ENCODE assay signal across 8 cellular contexts in the genomic region with DNA sequence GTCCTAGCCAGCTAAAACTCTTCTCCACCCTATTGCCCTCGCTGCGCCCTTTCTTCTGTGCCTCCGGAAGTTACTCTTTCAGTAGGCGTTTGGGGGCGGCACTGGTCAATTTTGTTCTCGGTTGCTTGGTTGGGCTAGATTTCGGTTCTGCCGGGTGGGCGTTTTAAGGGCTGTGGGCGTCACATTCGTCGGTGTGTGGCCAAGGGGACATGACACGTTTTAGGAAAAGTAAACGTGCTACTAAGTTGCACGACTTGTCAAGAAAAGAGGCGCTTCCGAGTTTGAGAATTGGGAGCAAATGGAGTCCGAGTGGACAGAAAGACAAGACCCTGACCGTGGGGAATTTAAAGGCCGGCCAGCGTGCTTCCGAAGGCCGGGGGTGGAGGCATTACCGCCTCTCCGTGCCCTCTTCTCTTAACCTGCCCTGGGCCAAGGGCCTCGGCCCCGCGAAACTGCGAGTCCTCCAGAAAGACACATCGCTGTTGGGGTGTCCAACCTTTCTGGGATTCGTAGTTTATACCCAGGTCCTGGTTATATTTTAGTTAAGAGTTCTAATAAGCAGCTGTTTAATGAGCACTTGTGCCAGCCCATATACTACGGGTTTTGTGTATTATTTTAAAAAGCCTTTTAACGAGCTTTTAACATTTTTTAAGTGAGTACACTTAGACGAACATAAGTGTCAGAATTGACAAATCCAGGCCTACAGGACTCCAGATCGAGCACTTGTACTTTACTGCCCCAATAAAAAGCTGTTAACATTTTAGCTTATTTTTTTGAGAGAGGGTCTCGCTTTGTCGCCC. TPM values are rescaled to one million over a fixed set of nuclear protein-coding genes. Genes with fewer than 3 reads are reported as not detected.
DNase-seq lines count a peak whose midpoint lies in the region; TF ChIP-seq lines count a peak whose summit lies in the region.

No MANE protein-coding gene starts in this region.

- TF ChIP-seq CTCF in WERI-Rb-1 (IDR thresholded peaks at IDR 0.05; ENCODE audit: low read depth, low read length): no peak
- TF ChIP-seq CTCF in endothelial cell (IDR thresholded peaks at IDR 0.05; ENCODE audit: unreplicated experiment): no peak

- H3K27me3 ChIP-seq in WERI-Rb-1 (ENCODE audit: insufficient read depth, low read depth, severe bottlenecking): no peaks in the 10 kb centered on the region

- no peaks in the 10 kb centered on the region for H3K9me3 ChIP-seq in WERI-Rb-1 (ENCODE audit: severe bottlenecking)

- peak overlapping the region; percentile 97 for H3K27ac ChIP-seq in WERI-Rb-1

- H3K27me3 Mint-ChIP-seq in endothelial cell (ENCODE audit: unreplicated experiment): peaks cover 6% of the 10 kb centered on the region

- H3K36me3 Mint-ChIP-seq in endothelial cell (ENCODE audit: low read depth, unreplicated experiment): peaks cover 16% of the 10 kb centered on the region

- peaks cover 21% of the 10 kb centered on the region for H3K4me1 Mint-ChIP-seq in endothelial cell (ENCODE audit: unreplicated experiment)

- H3K9me3 Mint-ChIP-seq in endothelial cell (ENCODE audit: unreplicated experiment): no peaks in the 10 kb centered on the region

- H3K27ac Mint-ChIP-seq in endothelial cell (ENCODE audit: unreplicated experiment): peak overlapping the region; percentile 97

- peak overlapping the region; percentile 93 for H3K4me3 Mint-ChIP-seq in endothelial cell (ENCODE audit: unreplicated experiment)

- H3K36me3 ChIP-seq in WERI-Rb-1: peaks cover 50% of the 10 kb centered on the region

- DNase-seq in activated T-cell treated with anti-CD3 and anti-CD28 coated beads for 4 hours (peak; percentile 83), HCEC 1CT (peak; percentile 87), MV-4-11 (lab: John Stamatoyannopoulos, UW) (peak; percentile 96), WERI-Rb-1 (peak; percentile 95), endothelial cell (ENCODE audit: low spot score) (peak; percentile 16), middle frontal gyrus (ENCODE audit: extremely low spot score, low spot score) (peak; percentile 81)
- DNase-seq in activated T-cell treated with anti-CD3 and anti-CD28 coated beads, Interleukin-2, amount 50 U/mL, for 1 hour: no peak
- peak; percentile 90 for DNase-seq in stimulated activated naive CD4-positive, alpha-beta T cell treated with Interleukin-2 at 50 U/mL for 16 hours (lab: John Stamatoyannopoulos, UW)

- peak overlapping the region; percentile 69 for H3K4me3 ChIP-seq in WERI-Rb-1 (ENCODE audit: low read depth, low read length)

RNA-seq across cellular contexts. Expression of a gene that starts 0.7 kb away (rescaled TPM):
- 312 TPM for total RNA-seq in endothelial cell (ENCODE audit: unreplicated experiment)

RNA-seq across cellular contexts. Expression of a gene that starts 2.6 kb away (rescaled TPM):
- 0.92 TPM for total RNA-seq in endothelial cell (ENCODE audit: unreplicated experiment)

RNA-seq across cellular contexts. Expression of a gene that starts 7.5 kb away (rescaled TPM):
- 13.1 TPM for total RNA-seq in endothelial cell (ENCODE audit: unreplicated experiment)

RNA-seq across cellular contexts. Expression of a gene that starts 11.7 kb away (rescaled TPM):
- 8.9 TPM for total RNA-seq in endothelial cell (ENCODE audit: unreplicated experiment)

RNA-seq across cellular contexts. Expression of a gene that starts 12.8 kb away (rescaled TPM):
- total RNA-seq in endothelial cell (ENCODE audit: unreplicated experiment): 164 TPM
